11 cellular contexts compared by ENCODE assay signal in the genomic region with DNA sequence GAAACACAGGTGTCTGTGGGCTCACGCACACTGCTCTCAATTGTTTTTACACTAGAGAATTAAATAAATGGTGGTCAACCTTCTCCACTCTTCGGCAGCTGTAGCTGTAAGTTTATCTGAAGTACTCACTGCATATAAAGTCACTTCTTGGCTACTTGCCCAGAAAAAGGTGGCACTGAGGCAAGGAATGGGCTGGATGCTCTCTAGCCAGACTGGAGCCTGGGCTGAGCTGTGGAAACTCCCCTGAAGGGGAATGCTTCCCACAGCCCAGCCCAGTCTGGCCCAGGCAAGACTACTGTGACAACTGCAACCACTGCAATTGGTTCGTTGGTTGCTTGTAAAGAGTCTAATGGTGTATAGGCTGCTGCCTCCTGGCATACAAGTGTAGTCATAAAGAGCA. TPM values are rescaled to one million over a fixed set of nuclear protein-coding genes. Genes with fewer than 3 reads are reported as not detected.
DNase-seq lines count a peak whose midpoint lies in the region; ATAC-seq and TF ChIP-seq lines count a peak whose summit lies in the region.
"Had no signal": no experiment of that assay in that cellular context is flagged by ENCODE, and none has a peak within 500 bp of the region (broad histone marks: within the 10 kb centered on the region; RNA-seq: fewer than 3 reads in every experiment).

No MANE protein-coding gene starts in this region.

- TF ChIP-seq CTCF in SK-N-SH (IDR thresholded peaks at IDR 0.05) (no peak), left ventricle myocardium inferior (IDR thresholded peaks at IDR 0.05; ENCODE audit: borderline replicate concordance) (no peak), thyroid gland (IDR thresholded peaks at IDR 0.05) (no peak)

- H3K9ac ChIP-seq in SK-N-SH: no peak overlapping the region

- H3K9me2 ChIP-seq in SK-N-SH: no peaks in the 10 kb centered on the region

- H3K4me3 ChIP-seq in SK-N-SH (ENCODE audit: low read depth in 2 of 2, low read length in 1 of 2) (no peak overlapping the region), left ventricle myocardium inferior (no peak overlapping the region), thyroid gland (replicated peaks in 1 of 3) (no peak overlapping the region)

- H2AFZ ChIP-seq in SK-N-SH (ENCODE audit: low read depth): no peak overlapping the region

- H3K27ac ChIP-seq in SK-N-SH (ENCODE audit: low read depth in 2 of 2, low read length in 1 of 2): no peak overlapping the region
- H3K27ac ChIP-seq in left ventricle myocardium inferior (replicated peaks): peak overlapping the region; percentile 64
- no peak overlapping the region for H3K27ac ChIP-seq in thyroid gland

- H3K4me1 ChIP-seq in SK-N-SH (ENCODE audit: control insufficient read depth in 1 of 2, insufficient read depth in 2 of 2, low read depth in 1 of 2, low read length in 1 of 2) (peaks cover 0 to 4% of the 10 kb centered on the region in 2 experiments; a peak in 2 of 4 replicates), left ventricle myocardium inferior (peaks cover 40% of the 10 kb centered on the region), thyroid gland (peaks cover 0 to 10% of the 10 kb centered on the region in 2 donors)

- H3K79me2 ChIP-seq in SK-N-SH (ENCODE audit: insufficient read depth): no peaks in the 10 kb centered on the region; the same call in 1 of the 2 replicates

- no peak overlapping the region for H3K4me2 ChIP-seq in SK-N-SH

- peaks cover 16% of the 10 kb centered on the region for H3F3A ChIP-seq in SK-N-SH (replicated peaks; ENCODE audit: insufficient read depth)

- no peaks in the 10 kb centered on the region for H3K9me3 ChIP-seq in SK-N-SH
- no peaks in the 10 kb centered on the region for H3K9me3 ChIP-seq in left ventricle myocardium inferior (replicated peaks)
- no peaks in the 10 kb centered on the region for H3K9me3 ChIP-seq in thyroid gland

- no peaks in the 10 kb centered on the region for H3K27me3 ChIP-seq in SK-N-SH (ENCODE audit: insufficient read depth)
- H3K27me3 ChIP-seq in left ventricle myocardium inferior (ENCODE audit: low read depth): no peaks in the 10 kb centered on the region
- no peaks in the 10 kb centered on the region for H3K27me3 ChIP-seq in thyroid gland

- WGBS in SK-N-SH (ENCODE audit: low lambda C conversion rate): 74% methylated on average over 3 of the region's 3 CpGs
- WGBS in thyroid gland, 2 donors: 54 to 62% methylated on average over 3 of the region's 3 CpGs

- TF ChIP-seq POLR2A in thyroid gland (IDR thresholded peaks at IDR 0.05): no peak

- intact Hi-C loops in left ventricle myocardium inferior (cut with micrococcal nuclease): no loop called here
- intact Hi-C loops in thyroid gland (cut with DNase I): no loop called here

- DNase-seq in NCI-H82 (lab: John Stamatoyannopoulos, UW) (peak; percentile 14), NCI-H82 treated with DMSO at 0.1 percent for 48 hours (lab: John Stamatoyannopoulos, UW; ENCODE audit: unreplicated experiment) (no peak), SK-N-SH (no peak), left ventricle myocardium inferior (peak; percentile 23), thyroid gland (peak; percentile 18 to 42), NCI-H1694 (lab: John Stamatoyannopoulos, UW) (no peak), T1000 (lab: John Stamatoyannopoulos, UW) (no peak)
- DNase-seq: glutamatergic neuron, MM.1S, SHP77 had no signal

- no peak for ATAC-seq in HG03045 (IDR thresholded peaks at IDR 0.05; ENCODE audit: unreplicated experiment)

- CTCF ChIA-PET in SK-N-SH (lab: Yijun Ruan, JAX): interaction anchor here (0.8 kb wide), 1 partner anchor 58 kb away, joined by 5 read pairs; no protein-coding TSS in a partner anchor

- no peak for TF ChIP-seq RAD21 in SK-N-SH (IDR thresholded peaks at IDR 0.05; ENCODE audit: low read length)

- no peak for TF ChIP-seq EP300 in SK-N-SH (IDR thresholded peaks at IDR 0.05; ENCODE audit: borderline replicate concordance in 1 of 2, low read depth in 1 of 2, low read length in 1 of 2)

- peaks cover 87 to 91% of the 10 kb centered on the region in 2 experiments for H3K36me3 ChIP-seq in SK-N-SH (replicated peaks in 1 of 2; ENCODE audit: control insufficient read depth in 1 of 2, insufficient read depth in 2 of 2, low read length in 1 of 2)
- peaks cover 54% of the 10 kb centered on the region for H3K36me3 ChIP-seq in left ventricle myocardium inferior
- H3K36me3 ChIP-seq in thyroid gland: peaks cover 22 to 29% of the 10 kb centered on the region in 2 donors

- H4K20me1 ChIP-seq in SK-N-SH (ENCODE audit: insufficient read depth): 0 out of 2 replicates have a peak, but pooled peaks cover 3% of the 10 kb centered on the region

- POLR2A ChIA-PET in SK-N-SH (lab: Yijun Ruan, JAX): no interaction called here

TF ChIP-seq in SK-N-SH, 30 proteins besides CTCF, POLR2A, EP300 and RAD21:
- no peak for TF ChIP-seq RXRA (IDR thresholded peaks at IDR 0.05; ENCODE audit: borderline replicate concordance, low read depth)
- no peak for TF ChIP-seq TAF1 (IDR thresholded peaks at IDR 0.05; ENCODE audit: borderline replicate concordance, low read depth, low read length)
- peak; percentile 10; the same call in 1 of the 2 replicates for TF ChIP-seq NFIC (IDR thresholded peaks at IDR 0.05; ENCODE audit: borderline replicate concordance)

RNA-seq across cellular contexts. Expression of gene LEAP2, which starts 4.5 kb away (rescaled TPM):
- 0.63 and 0.64 TPM in 2 replicates for polyA plus RNA-seq in SK-N-SH (2012; rRNA removed)
- 0.19 and 0.22 TPM in 2 replicates for polyA plus RNA-seq in SK-N-SH (2012; cell fraction: cytosol; rRNA removed)
- polyA plus RNA-seq in SK-N-SH (2012; cell fraction: nucleus; rRNA removed): 3.8 and 5.5 TPM in 2 replicates
- total RNA-seq in left ventricle myocardium inferior (1.9 TPM), thyroid gland (1 to 10 TPM; 1.5 to 4.8 (median 2.9) TPM)

RNA-seq across cellular contexts. Expression of gene UQCRQ, which starts 11.5 kb away (rescaled TPM):
- 510 and 694 TPM in 2 replicates for polyA plus RNA-seq in SK-N-SH (2012; rRNA removed)
- 502 and 579 TPM in 2 replicates for polyA plus RNA-seq in SK-N-SH (2012; cell fraction: cytosol; rRNA removed)
- polyA plus RNA-seq in SK-N-SH (2012; cell fraction: nucleus; rRNA removed): 235 and 349 TPM in 2 replicates
- total RNA-seq in left ventricle myocardium inferior (1,839 TPM), thyroid gland (100 to 1,000 TPM in 3 of 4 donors, 10 to 100 TPM in 1; 59.2 to 235 (median 118) TPM)

RNA-seq across cellular contexts. Expression of gene GDF9, which starts 11.7 kb away (rescaled TPM):
- polyA plus RNA-seq in SK-N-SH (2012; rRNA removed): 0.82 and 1.2 TPM in 2 replicates
- polyA plus RNA-seq in SK-N-SH (2012; cell fraction: cytosol; rRNA removed): 0.53 and 0.59 TPM in 2 replicates
- polyA plus RNA-seq in SK-N-SH (2012; cell fraction: nucleus; rRNA removed): 1.2 and 1.8 TPM in 2 replicates
- total RNA-seq in left ventricle myocardium inferior: 0.52 TPM
- under 1 TPM in 2 of 4 donors, not detected in 2; 0.27 to 0.33 TPM for total RNA-seq in thyroid gland

RNA-seq across cellular contexts. Expression of gene SHROOM1, which starts 47.5 kb away (rescaled TPM):
- 3.8 and 4.8 TPM in 2 replicates for polyA plus RNA-seq in SK-N-SH (2012; rRNA removed)
- 1.5 and 2.9 TPM in 2 replicates for polyA plus RNA-seq in SK-N-SH (2012; cell fraction: cytosol; rRNA removed)
- polyA plus RNA-seq in SK-N-SH (2012; cell fraction: nucleus; rRNA removed): 11.3 and 13.4 TPM in 2 replicates
- 4.9 TPM for total RNA-seq in left ventricle myocardium inferior
- total RNA-seq in thyroid gland: 10 to 100 TPM in 3 of 4 donors, 1 to 10 TPM in 1; 7.6 to 21.4 (median 14.2) TPM

Comparison
In these comparisons a context has a peak if more than half of its experiments do, and no peak if none do; other contexts are left out.
1. DNase-seq: peak in NCI-H82 (single experiment), left ventricle myocardium inferior (single experiment) and thyroid gland (2 of 2); none in NCI-H82 treated with DMSO at 0.1 percent for 48 hours (single experiment), SK-N-SH (single experiment), NCI-H1694 (single experiment) and T1000 (single experiment).